ENCODE assay signal across 8 cellular contexts in genomic region chr15:84736375-84736774, GRCh38. TPM values are rescaled to one million over a fixed set of nuclear protein-coding genes. Genes with fewer than 3 reads are reported as not detected.
DNase-seq lines count a peak whose midpoint lies in the region; ATAC-seq and TF ChIP-seq lines count a peak whose summit lies in the region.

No MANE protein-coding gene starts in this region.

- no peaks in the 10 kb centered on the region for H3K36me3 ChIP-seq in CD8-positive, alpha-beta T cell (ENCODE audit: insufficient read depth, low read length)
- no peaks in the 10 kb centered on the region for H3K36me3 ChIP-seq in Peyer's patch

- H3K27me3 ChIP-seq in CD8-positive, alpha-beta T cell (ENCODE audit: insufficient read depth, low read length): no peaks in the 10 kb centered on the region
- no peaks in the 10 kb centered on the region for H3K27me3 ChIP-seq in Peyer's patch

- H3K4me1 Mint-ChIP-seq in CD8-positive, alpha-beta T cell (ENCODE audit: low read depth): peaks cover 50% of the 10 kb centered on the region
- H3K4me1 Mint-ChIP-seq in activated naive CD8-positive, alpha-beta T cell treated with anti-CD3 and anti-CD28 coated beads, Interleukin-2, amount 50 U/mL, for 24 hours: peaks cover 54% of the 10 kb centered on the region

- H3K27me3 Mint-ChIP-seq in CD8-positive, alpha-beta T cell (ENCODE audit: low read depth): no peaks in the 10 kb centered on the region
- peaks cover 2% of the 10 kb centered on the region for H3K27me3 Mint-ChIP-seq in activated naive CD8-positive, alpha-beta T cell treated with anti-CD3 and anti-CD28 coated beads, Interleukin-2, amount 50 U/mL, for 24 hours

- CTCF ChIA-PET in CD8-positive, alpha-beta T cell (lab: Charles Lee): interaction anchor here (1.6 to 3.3 kb wide), 3 partner anchors 11 to 18 kb away, joined by 5 to 34 read pairs (median 8); partner anchors contain the start of gene SEC11A

- H3K4me3 Mint-ChIP-seq in CD8-positive, alpha-beta T cell: peak overlapping the region; percentile 54
- peak overlapping the region; percentile 72 for H3K4me3 Mint-ChIP-seq in activated naive CD8-positive, alpha-beta T cell treated with anti-CD3 and anti-CD28 coated beads, Interleukin-2, amount 50 U/mL, for 24 hours

- H3K27ac ChIP-seq in CD8-positive, alpha-beta T cell (ENCODE audit: low read depth, low read length): no peak overlapping the region
- H3K27ac ChIP-seq in Peyer's patch: peak overlapping the region in 2 of 4 donors; percentile 70 to 80

- peak; percentile 61 for ATAC-seq in CD8-positive, alpha-beta T cell
- ATAC-seq in GM21737 (IDR thresholded peaks at IDR 0.05; ENCODE audit: unreplicated experiment) (peak; percentile 41), omental fat pad (ENCODE audit: low FRiP score) (no peak), HG02571 (IDR thresholded peaks at IDR 0.05; ENCODE audit: unreplicated experiment) (no peak)
- peak; percentile 63 for ATAC-seq in activated naive CD8-positive, alpha-beta T cell treated with anti-CD3 and anti-CD28 coated beads, Interleukin-2, amount 50 U/mL, for 24 hours

- H3K9me3 Mint-ChIP-seq in CD8-positive, alpha-beta T cell: no peaks in the 10 kb centered on the region
- H3K9me3 Mint-ChIP-seq in activated naive CD8-positive, alpha-beta T cell treated with anti-CD3 and anti-CD28 coated beads, Interleukin-2, amount 50 U/mL, for 24 hours: no peaks in the 10 kb centered on the region

- peak in 6 of 7 experiments; percentile 5 to 72 (median 56) for DNase-seq in CD8-positive, alpha-beta T cell
- DNase-seq in Peyer's patch: peak in 2 of 3 donors; percentile 71 to 79
- peak; percentile 67 for DNase-seq in activated naive CD8-positive, alpha-beta T cell treated with anti-CD3 and anti-CD28 coated beads, Interleukin-2, amount 50 U/mL, for 24 hours
- DNase-seq in omental fat pad (ENCODE audit: low spot score): no peak
- no peak for DNase-seq in medulla oblongata (ENCODE audit: extremely low spot score)
- no peak for DNase-seq in NCI-H1417 (lab: John Stamatoyannopoulos, UW)

- intact Hi-C loops in CD8-positive, alpha-beta T cell (cut with DNase I, micrococcal nuclease): no loop called here

- POLR2A ChIA-PET in CD8-positive, alpha-beta T cell (lab: Charles Lee): interaction anchor here (0.6 to 7.2 kb wide), 8 partner anchors 11 to 1050 kb away, joined by 3 to 81 read pairs (median 6); partner anchors contain the start of genes SEC11A and ZNF592

- peak overlapping the region; percentile 83 for H3K27ac Mint-ChIP-seq in CD8-positive, alpha-beta T cell
- H3K27ac Mint-ChIP-seq in activated naive CD8-positive, alpha-beta T cell treated with anti-CD3 and anti-CD28 coated beads, Interleukin-2, amount 50 U/mL, for 24 hours: peak overlapping the region; percentile 93

- H3K9me3 ChIP-seq in CD8-positive, alpha-beta T cell (ENCODE audit: low read length): no peaks in the 10 kb centered on the region
- no peaks in the 10 kb centered on the region for H3K9me3 ChIP-seq in Peyer's patch

- no peaks in the 10 kb centered on the region for H3K36me3 Mint-ChIP-seq in CD8-positive, alpha-beta T cell
- H3K36me3 Mint-ChIP-seq in activated naive CD8-positive, alpha-beta T cell treated with anti-CD3 and anti-CD28 coated beads, Interleukin-2, amount 50 U/mL, for 24 hours (ENCODE audit: low read depth): peaks cover 2% of the 10 kb centered on the region

- H3K4me1 ChIP-seq in CD8-positive, alpha-beta T cell (ENCODE audit: insufficient read depth, low read length): peaks cover 47% of the 10 kb centered on the region
- peaks cover 3 to 20% (median 10%) of the 10 kb centered on the region in 4 donors for H3K4me1 ChIP-seq in Peyer's patch

- no peak for TF ChIP-seq CTCF in CD8-positive, alpha-beta T cell (IDR thresholded peaks at IDR 0.05)
- TF ChIP-seq CTCF in Peyer's patch (IDR thresholded peaks at IDR 0.05) (no peak), omental fat pad (IDR thresholded peaks at IDR 0.05) (no peak)

- no peak for TF ChIP-seq POLR2A in Peyer's patch (IDR thresholded peaks at IDR 0.05)

- no peak overlapping the region for H3K4me3 ChIP-seq in CD8-positive, alpha-beta T cell (ENCODE audit: low read depth, low read length)
- H3K4me3 ChIP-seq in Peyer's patch: no peak overlapping the region

RNA-seq across cellular contexts. Expression of gene ZNF592, which starts 12.0 kb away (rescaled TPM):
- 10 to 100 TPM; 24.6 to 25.1 TPM for total RNA-seq in CD8-positive, alpha-beta T cell
- 10 to 100 TPM; 25.6 to 47.6 (median 40.9) TPM for total RNA-seq in Peyer's patch
- 10 to 100 TPM; 13.7 to 22.8 (median 20.0) TPM for total RNA-seq in omental fat pad

RNA-seq across cellular contexts. Expression of gene SEC11A, which starts 20.4 kb away (rescaled TPM):
- total RNA-seq in CD8-positive, alpha-beta T cell: 10 to 100 TPM; 36.4 to 38.5 TPM
- 10 to 100 TPM; 35.9 to 75.1 (median 61.7) TPM for total RNA-seq in Peyer's patch
- 100 to 1,000 TPM; 131 to 191 (median 149) TPM for total RNA-seq in omental fat pad

Comparison
In these comparisons a context has a peak if more than half of its experiments do, and no peak if none do; other contexts are left out.
1. ATAC-seq: peak in CD8-positive, alpha-beta T cell (single experiment), GM21737 (single experiment) and activated naive CD8-positive, alpha-beta T cell treated with anti-CD3 and anti-CD28 coated beads, Interleukin-2, amount 50 U/mL, for 24 hours (single experiment); none in omental fat pad (single experiment) and HG02571 (single experiment).
2. DNase-seq: peak in CD8-positive, alpha-beta T cell (6 of 7), Peyer's patch (2 of 3) and activated naive CD8-positive, alpha-beta T cell treated with anti-CD3 and anti-CD28 coated beads, Interleukin-2, amount 50 U/mL, for 24 hours (single experiment); none in omental fat pad (single experiment), medulla oblongata (single experiment) and NCI-H1417 (0 of 3).